ENCODE assay signal across 24 cellular contexts in genomic region chr1:237911911-237912310, GRCh38. TPM values are rescaled to one million over a fixed set of nuclear protein-coding genes. Genes with fewer than 3 reads are reported as not detected.
DNase-seq lines count a peak whose midpoint lies in the region; FAIRE-seq and TF ChIP-seq lines count a peak whose summit lies in the region.
"Had no signal": no experiment of that assay in that cellular context is flagged by ENCODE, and none has a peak within 500 bp of the region (broad histone marks: within the 10 kb centered on the region; RNA-seq: fewer than 3 reads in every experiment).

No MANE protein-coding gene starts in this region.

- H3K4me1 ChIP-seq in osteoblast (ENCODE audit: insufficient read depth, low read length), result no peaks in the 10 kb centered on the region
- H3K4me1 ChIP-seq in small intestine (ENCODE audit: control insufficient read depth in 2 of 2, insufficient read depth in 1 of 2, low read depth in 1 of 2, low read length in 1 of 2), result no peaks in the 10 kb centered on the region
- H3K4me1 ChIP-seq: A549 had no signal

- FAIRE-seq in bronchial epithelial cell (lab: Jason Lieb, UNC), result no peak
- FAIRE-seq in small intestine (lab: Jason Lieb, UNC), result no peak
- FAIRE-seq: A549, G401.6, K562 had no signal

- H4K20me1 ChIP-seq in osteoblast (ENCODE audit: insufficient read depth, low read length), result no peaks in the 10 kb centered on the region

- TF ChIP-seq CTCF in bronchial epithelial cell (IDR thresholded peaks at IDR 0.05; ENCODE audit: insufficient read depth, low read length, severe bottlenecking) (no peak), osteoblast (IDR thresholded peaks at IDR 0.05; ENCODE audit: extremely low read depth, low read depth, low read length) (no peak)

- peak; percentile 74 for DNase-seq in COLO829 (ENCODE audit: low spot score)
- peak; percentile 39 for DNase-seq in HT1080 (ENCODE audit: low read depth)
- DNase-seq in bronchial epithelial cell (ENCODE audit: low read depth), result peak; percentile 69
- peak; percentile 47 for DNase-seq in osteoblast (ENCODE audit: insufficient read length, low spot score, missing footprints)
- no peak for DNase-seq in ecto neural progenitor cell (ENCODE audit: low spot score)
- DNase-seq in activated CD4-positive, alpha-beta T cell treated with anti-CD3 and anti-CD28 coated beads, Interleukin-2, amount 50 U/mL, for 1 hour, result no peak
- DNase-seq in small intestine, result no peak
- DNase-seq: Calu3; CD4-positive, alpha-beta T cell; DMS79; H7; NCI-H1105; NCI-H1694; NCI-H2107; NCI-H2227 treated with DMSO at 0.1 percent for 48 hours; NCI-H510A treated with DMSO at 0.1 percent for 48 hours; NCI-H774; OCI-M1; SHP77 treated with DMSO at 0.1 percent for 48 hours; SK-N-SH had no signal

- H3K27ac ChIP-seq in osteoblast (ENCODE audit: low read depth, low read length) (no peak overlapping the region), small intestine (ENCODE audit: low read depth in 1 of 2, low read length in 1 of 2) (no peak overlapping the region)
- H3K27ac ChIP-seq: A549 had no signal

- no peaks in the 10 kb centered on the region for H3K9me3 ChIP-seq in osteoblast (ENCODE audit: low read depth, low read length)
- H3K9me3 ChIP-seq in small intestine (ENCODE audit: control insufficient read depth, low read depth), result no peaks in the 10 kb centered on the region
- H3K9me3 ChIP-seq: A549, SK-N-SH had no signal

- H3K4me3 ChIP-seq in bronchial epithelial cell (ENCODE audit: low read depth, low read length) (no peak overlapping the region), osteoblast (ENCODE audit: insufficient read depth, low read length) (no peak overlapping the region), small intestine (ENCODE audit: low read depth in 1 of 2, low read length in 2 of 2) (no peak overlapping the region)
- H3K4me3 ChIP-seq: A549, K562 had no signal

- H3K4me2 ChIP-seq in osteoblast (ENCODE audit: insufficient read depth, low read length), result no peak overlapping the region
- H3K4me2 ChIP-seq: A549, SK-N-SH had no signal

- no peaks in the 10 kb centered on the region for H3K27me3 ChIP-seq in bronchial epithelial cell (ENCODE audit: control insufficient read depth, insufficient read depth, low read length)
- H3K27me3 ChIP-seq in osteoblast (ENCODE audit: insufficient read depth, low read length), result no peaks in the 10 kb centered on the region
- H3K27me3 ChIP-seq in small intestine (ENCODE audit: control insufficient read depth in 2 of 2, insufficient read depth in 2 of 2, low read length in 2 of 2), result no peaks in the 10 kb centered on the region

- H3K79me2 ChIP-seq in osteoblast (ENCODE audit: insufficient read depth, low read length), result no peaks in the 10 kb centered on the region

- no peak overlapping the region for H2AFZ ChIP-seq in osteoblast (ENCODE audit: low read length)

- no peaks in the 10 kb centered on the region for H3K36me3 ChIP-seq in bronchial epithelial cell (ENCODE audit: control insufficient read depth, insufficient read depth, low read length)
- H3K36me3 ChIP-seq in osteoblast (ENCODE audit: insufficient read depth, low read length), result no peaks in the 10 kb centered on the region
- H3K36me3 ChIP-seq in small intestine (ENCODE audit: control insufficient read depth in 2 of 2, insufficient read depth in 2 of 2, low read length in 2 of 2), result no peaks in the 10 kb centered on the region

RNA-seq across cellular contexts. Expression of gene ZP4, which starts 21.2 kb away (rescaled TPM):
- not detected in 2 replicates for total RNA-seq in HT1080 (2014; rRNA removed; shearing (Covaris generic))
- not detected in 2 replicates for polyA plus RNA-seq in HT1080 (2015; cell fraction: cytosol; rRNA removed)
- not detected in 2 replicates for polyA plus RNA-seq in HT1080 (2015; cell fraction: nucleus; rRNA removed)
- total RNA-seq in bronchial epithelial cell (not detected in 2 replicates), osteoblast (not detected in 2 replicates)
- polyA plus RNA-seq in small intestine, result not detected
- total RNA-seq: Calu3; CD4-positive, alpha-beta T cell; H7; K562 had no signal
- polyA plus RNA-seq: A549, BJ, K562, SK-N-SH had no signal

Comparison
In these comparisons a context has a peak if more than half of its experiments do, and no peak if none do; other contexts are left out.
1. DNase-seq: peak in COLO829 (single experiment), HT1080 (single experiment), bronchial epithelial cell (single experiment) and osteoblast (single experiment); none in ecto neural progenitor cell (single experiment), activated CD4-positive, alpha-beta T cell treated with anti-CD3 and anti-CD28 coated beads, Interleukin-2, amount 50 U/mL, for 1 hour (single experiment) and small intestine (single experiment).